ENCODE assay signal across 19 cellular contexts in the genomic region with DNA sequence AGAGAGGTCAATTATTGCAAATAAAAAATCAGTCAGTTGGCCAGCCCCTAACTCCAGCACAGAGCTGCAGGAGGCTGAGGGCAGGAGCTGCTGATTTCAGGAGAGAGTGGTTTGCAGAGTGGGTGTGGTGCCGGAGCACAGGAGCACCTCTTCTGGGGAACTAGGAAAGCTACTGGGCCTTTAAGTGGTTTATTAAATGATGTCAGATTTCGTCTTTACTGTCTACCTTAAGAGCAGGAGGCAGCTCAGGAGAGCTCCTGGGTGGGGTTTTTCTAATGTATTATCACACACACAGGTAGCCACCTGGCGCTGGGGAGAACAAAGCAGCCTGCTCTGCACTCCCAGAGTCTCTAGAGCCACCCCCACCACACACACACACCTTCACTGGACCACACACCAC. TPM values are rescaled to one million over a fixed set of nuclear protein-coding genes. Genes with fewer than 3 reads are reported as not detected.
DNase-seq lines count a peak whose midpoint lies in the region; ATAC-seq and TF ChIP-seq lines count a peak whose summit lies in the region.
"Had no signal": no experiment of that assay in that cellular context is flagged by ENCODE, and none has a peak within 500 bp of the region (broad histone marks: within the 10 kb centered on the region; RNA-seq: fewer than 3 reads in every experiment).

No MANE protein-coding gene starts in this region.

- DNase-seq in DMS79 treated with DMSO at 0.1 percent for 48 hours (lab: John Stamatoyannopoulos, UW): peak; percentile 74
- peak; percentile 28 to 47 for DNase-seq in NCI-H187 (lab: John Stamatoyannopoulos, UW)
- peak; percentile 87 for DNase-seq in NCI-H748 (lab: John Stamatoyannopoulos, UW; ENCODE audit: unreplicated experiment)
- no peak for DNase-seq in lower lobe of right lung
- no peak for DNase-seq in activated CD4-positive, alpha-beta T cell treated with anti-CD3 and anti-CD28 coated beads, Interleukin-2, amount 10 ng/mL, durations not matched to agents 24 days and 14 days
- DNase-seq in A172 (ENCODE audit: low spot score): no peak
- no peak for DNase-seq in T-helper 17 cell
- DNase-seq: activated B cell treated with CpG ODN at 0.5 μM for 24 hours; activated CD8-positive, alpha-beta T cell treated with anti-CD3 and anti-CD28 coated beads for 36 hours; CD4-positive, CD25-positive, alpha-beta regulatory T cell; DMS 273 treated with DMSO at 0.1 percent for 48 hours; NCI-H446; small intestine; stimulated activated CD4-positive, alpha-beta T cell treated with anti-CD3 and anti-CD28 coated beads, Interleukin-2, amount 100 ng/mL, for 24 hours; T1000; testis had no signal

- TF ChIP-seq CTCF in lower lobe of right lung (IDR thresholded peaks at IDR 0.05): no peak

- ATAC-seq in lower lobe of right lung (peak; percentile 30 to 47), T-helper 17 cell (no peak)
- ATAC-seq: activated CD8-positive, alpha-beta T cell treated with anti-CD3 and anti-CD28 coated beads for 36 hours; stimulated activated effector memory CD8-positive, alpha-beta T cell treated with anti-CD3 and anti-CD28 coated beads, Interleukin-12 subunit alpha, Interleukin-12 subunit beta, amount 100 ng/mL, for 72 hours had no signal

- H3K27ac ChIP-seq in lower lobe of right lung: no peak overlapping the region
- H3K27ac ChIP-seq: testis had no signal

- no peaks in the 10 kb centered on the region for H3K9me3 Mint-ChIP-seq in activated CD4-positive, alpha-beta T cell treated with anti-CD3 and anti-CD28 coated beads, Interleukin-2, amount 10 ng/mL, durations not matched to agents 24 days and 14 days
- H3K9me3 Mint-ChIP-seq: activated B cell treated with CpG ODN at 0.5 μM for 24 hours; activated CD8-positive, alpha-beta T cell treated with anti-CD3 and anti-CD28 coated beads for 36 hours; CD4-positive, CD25-positive, alpha-beta regulatory T cell; endodermal cell; memory B cell; stimulated activated effector memory CD8-positive, alpha-beta T cell treated with anti-CD3 and anti-CD28 coated beads, Interleukin-12 subunit alpha, Interleukin-12 subunit beta, amount 100 ng/mL, for 72 hours had no signal

- H3K4me1 Mint-ChIP-seq in activated CD4-positive, alpha-beta T cell treated with anti-CD3 and anti-CD28 coated beads, Interleukin-2, amount 10 ng/mL, durations not matched to agents 24 days and 14 days: peaks cover 5% of the 10 kb centered on the region
- H3K4me1 Mint-ChIP-seq in T-helper 17 cell: peaks cover 4% of the 10 kb centered on the region
- H3K4me1 Mint-ChIP-seq: activated B cell treated with CpG ODN at 0.5 μM for 24 hours, memory B cell had no signal

- H3K27me3 ChIP-seq in lower lobe of right lung (ENCODE audit: low read depth): no peaks in the 10 kb centered on the region
- H3K27me3 ChIP-seq: testis had no signal

- peaks cover 11% of the 10 kb centered on the region for H3K4me1 ChIP-seq in lower lobe of right lung

- no peaks in the 10 kb centered on the region for H3K36me3 ChIP-seq in lower lobe of right lung

- no peak overlapping the region for H3K4me3 Mint-ChIP-seq in activated CD4-positive, alpha-beta T cell treated with anti-CD3 and anti-CD28 coated beads, Interleukin-2, amount 10 ng/mL, durations not matched to agents 24 days and 14 days
- H3K4me3 Mint-ChIP-seq in T-helper 17 cell: no peak overlapping the region
- H3K4me3 Mint-ChIP-seq: activated B cell treated with CpG ODN at 0.5 μM for 24 hours; activated CD8-positive, alpha-beta T cell treated with anti-CD3 and anti-CD28 coated beads for 36 hours; CD4-positive, CD25-positive, alpha-beta regulatory T cell; endodermal cell; memory B cell; stimulated activated effector memory CD8-positive, alpha-beta T cell treated with anti-CD3 and anti-CD28 coated beads, Interleukin-12 subunit alpha, Interleukin-12 subunit beta, amount 100 ng/mL, for 72 hours had no signal

- no peak overlapping the region for H3K4me3 ChIP-seq in lower lobe of right lung
- H3K4me3 ChIP-seq: testis had no signal

- H3K27me3 Mint-ChIP-seq in activated CD4-positive, alpha-beta T cell treated with anti-CD3 and anti-CD28 coated beads, Interleukin-2, amount 10 ng/mL, durations not matched to agents 24 days and 14 days: no peaks in the 10 kb centered on the region
- peaks cover 5% of the 10 kb centered on the region for H3K27me3 Mint-ChIP-seq in T-helper 17 cell
- H3K27me3 Mint-ChIP-seq: activated B cell treated with CpG ODN at 0.5 μM for 24 hours; activated CD8-positive, alpha-beta T cell treated with anti-CD3 and anti-CD28 coated beads for 36 hours had no signal

- H3K9me3 ChIP-seq in lower lobe of right lung (no peaks in the 10 kb centered on the region), T-helper 17 cell (ENCODE audit: control insufficient read depth, low read length, poor library complexity, severe bottlenecking) (no peaks in the 10 kb centered on the region)
- H3K9me3 ChIP-seq: testis had no signal

- H3K36me3 Mint-ChIP-seq in activated CD4-positive, alpha-beta T cell treated with anti-CD3 and anti-CD28 coated beads, Interleukin-2, amount 10 ng/mL, durations not matched to agents 24 days and 14 days (ENCODE audit: low read depth): no peaks in the 10 kb centered on the region
- H3K36me3 Mint-ChIP-seq in T-helper 17 cell (ENCODE audit: low read depth): no peaks in the 10 kb centered on the region
- H3K36me3 Mint-ChIP-seq: CD4-positive, CD25-positive, alpha-beta regulatory T cell; memory B cell; stimulated activated effector memory CD8-positive, alpha-beta T cell treated with anti-CD3 and anti-CD28 coated beads, Interleukin-12 subunit alpha, Interleukin-12 subunit beta, amount 100 ng/mL, for 72 hours had no signal

- no peak overlapping the region for H3K27ac Mint-ChIP-seq in activated CD4-positive, alpha-beta T cell treated with anti-CD3 and anti-CD28 coated beads, Interleukin-2, amount 10 ng/mL, durations not matched to agents 24 days and 14 days
- H3K27ac Mint-ChIP-seq in T-helper 17 cell: no peak overlapping the region
- H3K27ac Mint-ChIP-seq: activated B cell treated with CpG ODN at 0.5 μM for 24 hours; activated CD8-positive, alpha-beta T cell treated with anti-CD3 and anti-CD28 coated beads for 36 hours; endodermal cell; memory B cell; stimulated activated effector memory CD8-positive, alpha-beta T cell treated with anti-CD3 and anti-CD28 coated beads, Interleukin-12 subunit alpha, Interleukin-12 subunit beta, amount 100 ng/mL, for 72 hours had no signal

- intact Hi-C loops in lower lobe of right lung (cut with DNase I): no loop called here
- intact Hi-C loops in activated CD4-positive, alpha-beta T cell treated with anti-CD3 and anti-CD28 coated beads, Interleukin-2, amount 10 ng/mL, durations not matched to agents 24 days and 14 days (cut with micrococcal nuclease): no loop called here

RNA-seq across cellular contexts. Expression of a gene that starts 11.5 kb away (rescaled TPM):
- total RNA-seq in lower lobe of right lung (12.6 TPM), T-helper 17 cell (1 to 10 TPM; 3.0 to 3.5 TPM)
- 0.56 and 0.64 TPM in 2 replicates for total RNA-seq in activated CD4-positive, alpha-beta T cell treated with anti-CD3 and anti-CD28 coated beads, Interleukin-2, amount 10 ng/mL, durations not matched to agents 24 days and 14 days
- 0.31 and 0.38 TPM in 2 replicates for total RNA-seq in A172 (2014; rRNA removed; shearing (Covaris generic))

RNA-seq across cellular contexts. Expression of a gene that starts 38.4 kb away (rescaled TPM):
- total RNA-seq in lower lobe of right lung (126 TPM), T-helper 17 cell (10 to 100 TPM; 66.1 to 68.5 TPM)
- 124 and 138 TPM in 2 replicates for total RNA-seq in activated CD4-positive, alpha-beta T cell treated with anti-CD3 and anti-CD28 coated beads, Interleukin-2, amount 10 ng/mL, durations not matched to agents 24 days and 14 days
- total RNA-seq in A172 (2014; rRNA removed; shearing (Covaris generic)): 30.5 and 36.0 TPM in 2 replicates

RNA-seq across cellular contexts. Expression of a gene that starts 38.5 kb away (rescaled TPM):
- total RNA-seq in lower lobe of right lung: 26.4 TPM
- 126 and 131 TPM in 2 replicates for total RNA-seq in activated CD4-positive, alpha-beta T cell treated with anti-CD3 and anti-CD28 coated beads, Interleukin-2, amount 10 ng/mL, durations not matched to agents 24 days and 14 days
- 28.0 and 30.9 TPM in 2 replicates for total RNA-seq in A172 (2014; rRNA removed; shearing (Covaris generic))
- total RNA-seq in T-helper 17 cell: 10 to 100 TPM; 29.4 to 47.2 TPM

Comparison
In these comparisons a context has a peak if more than half of its experiments do, and no peak if none do; other contexts are left out.
1. DNase-seq: peak in DMS79 treated with DMSO at 0.1 percent for 48 hours (single experiment), NCI-H187 (2 of 2) and NCI-H748 (single experiment); none in lower lobe of right lung (single experiment), activated CD4-positive, alpha-beta T cell treated with anti-CD3 and anti-CD28 coated beads, Interleukin-2, amount 10 ng/mL, durations not matched to agents 24 days and 14 days (single experiment), A172 (single experiment) and T-helper 17 cell (0 of 3).